In the genomic region with DNA sequence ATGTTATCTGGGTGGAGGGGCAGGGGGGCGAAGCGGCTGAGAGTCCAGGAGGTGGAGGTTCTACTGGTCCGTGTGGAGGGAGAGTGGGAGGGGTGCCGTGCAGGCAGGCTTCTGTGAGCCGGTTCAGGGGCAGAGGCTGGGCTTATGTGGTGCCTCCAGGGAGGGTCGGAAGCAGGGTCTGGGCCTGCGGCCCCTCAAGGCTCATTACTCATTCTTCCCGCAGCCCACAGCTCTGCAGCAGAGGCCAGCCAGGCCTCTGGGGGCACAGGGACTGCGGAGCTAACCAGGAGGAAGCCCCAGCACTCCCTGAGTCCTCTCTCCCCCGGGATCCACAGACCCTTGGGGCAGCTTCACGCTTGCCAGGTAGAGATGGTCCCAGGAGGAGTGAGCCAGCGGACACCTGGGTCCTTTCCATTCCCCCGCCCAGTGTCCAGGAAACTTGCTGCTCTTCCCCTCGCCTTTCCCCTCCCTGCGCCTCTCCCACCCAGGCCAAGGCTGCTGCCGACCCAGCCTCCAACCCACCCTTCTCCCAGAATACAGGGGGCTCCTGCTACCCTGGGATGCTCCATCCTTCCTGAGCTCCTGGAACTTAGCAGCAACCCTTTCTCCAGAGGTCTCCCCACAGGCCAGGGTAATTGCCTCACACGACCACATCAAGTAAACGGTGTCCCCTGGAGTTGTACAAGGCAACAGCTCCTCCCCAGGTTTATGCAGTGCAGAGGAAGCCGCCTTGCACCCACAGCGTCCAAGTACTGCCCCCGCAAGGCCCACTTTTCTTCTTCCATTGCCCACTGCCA, we compare ENCODE assay signal across 1 cellular context.
TF ChIP-seq lines count a peak whose summit lies in the region.

No MANE protein-coding gene starts in this region.

TF ChIP-seq in SK-N-SH, 30 proteins besides CTCF, POLR2A, EP300 and RAD21:
- no peak for TF ChIP-seq GABPA (IDR thresholded peaks at IDR 0.05; ENCODE audit: low read depth)
- TF ChIP-seq TCF12 (IDR thresholded peaks at IDR 0.05) = no peak
- no peak for TF ChIP-seq NRF1 (IDR thresholded peaks at IDR 0.05; ENCODE audit: low read depth, low read length)
- TF ChIP-seq, protein P1, sequence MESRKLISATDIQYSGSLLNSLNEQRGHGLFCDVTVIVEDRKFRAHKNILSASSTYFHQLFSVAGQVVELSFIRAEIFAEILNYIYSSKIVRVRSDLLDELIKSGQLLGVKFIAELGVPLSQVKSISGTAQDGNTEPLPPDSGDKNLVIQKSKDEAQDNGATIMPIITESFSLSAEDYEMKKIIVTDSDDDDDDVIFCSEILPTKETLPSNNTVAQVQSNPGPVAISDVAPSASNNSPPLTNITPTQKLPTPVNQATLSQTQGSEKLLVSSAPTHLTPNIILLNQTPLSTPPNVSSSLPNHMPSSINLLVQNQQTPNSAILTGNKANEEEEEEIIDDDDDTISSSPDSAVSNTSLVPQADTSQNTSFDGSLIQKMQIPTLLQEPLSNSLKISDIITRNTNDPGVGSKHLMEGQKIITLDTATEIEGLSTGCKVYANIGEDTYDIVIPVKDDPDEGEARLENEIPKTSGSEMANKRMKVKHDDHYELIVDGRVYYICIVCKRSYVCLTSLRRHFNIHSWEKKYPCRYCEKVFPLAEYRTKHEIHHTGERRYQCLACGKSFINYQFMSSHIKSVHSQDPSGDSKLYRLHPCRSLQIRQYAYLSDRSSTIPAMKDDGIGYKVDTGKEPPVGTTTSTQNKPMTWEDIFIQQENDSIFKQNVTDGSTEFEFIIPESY (IDR thresholded peaks at IDR 0.05; ENCODE audit: borderline replicate concordance, low read depth) = no peak
- no peak for TF ChIP-seq EZH2phosphoT487 (IDR thresholded peaks at IDR 0.05; ENCODE audit: borderline replicate concordance, low read depth)
- no peak for TF ChIP-seq ELF1 (IDR thresholded peaks at IDR 0.05)
- TF ChIP-seq FOXM1 (IDR thresholded peaks at IDR 0.05; ENCODE audit: low read depth) = no peak
- TF ChIP-seq, protein P2, sequence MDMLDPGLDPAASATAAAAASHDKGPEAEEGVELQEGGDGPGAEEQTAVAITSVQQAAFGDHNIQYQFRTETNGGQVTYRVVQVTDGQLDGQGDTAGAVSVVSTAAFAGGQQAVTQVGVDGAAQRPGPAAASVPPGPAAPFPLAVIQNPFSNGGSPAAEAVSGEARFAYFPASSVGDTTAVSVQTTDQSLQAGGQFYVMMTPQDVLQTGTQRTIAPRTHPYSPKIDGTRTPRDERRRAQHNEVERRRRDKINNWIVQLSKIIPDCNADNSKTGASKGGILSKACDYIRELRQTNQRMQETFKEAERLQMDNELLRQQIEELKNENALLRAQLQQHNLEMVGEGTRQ (IDR thresholded peaks at IDR 0.05; ENCODE audit: borderline replicate concordance, low read depth, low read length) = no peak
- TF ChIP-seq, protein P3, sequence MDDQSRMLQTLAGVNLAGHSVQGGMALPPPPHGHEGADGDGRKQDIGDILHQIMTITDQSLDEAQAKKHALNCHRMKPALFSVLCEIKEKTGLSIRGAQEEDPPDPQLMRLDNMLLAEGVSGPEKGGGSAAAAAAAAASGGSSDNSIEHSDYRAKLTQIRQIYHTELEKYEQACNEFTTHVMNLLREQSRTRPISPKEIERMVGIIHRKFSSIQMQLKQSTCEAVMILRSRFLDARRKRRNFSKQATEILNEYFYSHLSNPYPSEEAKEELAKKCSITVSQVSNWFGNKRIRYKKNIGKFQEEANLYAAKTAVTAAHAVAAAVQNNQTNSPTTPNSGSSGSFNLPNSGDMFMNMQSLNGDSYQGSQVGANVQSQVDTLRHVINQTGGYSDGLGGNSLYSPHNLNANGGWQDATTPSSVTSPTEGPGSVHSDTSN (IDR thresholded peaks at IDR 0.05) = no peak
- no peak for TF ChIP-seq RFX5 (IDR thresholded peaks at IDR 0.05; ENCODE audit: low read length)
- TF ChIP-seq MEF2A (IDR thresholded peaks at IDR 0.05; ENCODE audit: borderline replicate concordance, low read depth) = no peak
- TF ChIP-seq GATA2 (CRISPR knock-in tag; IDR thresholded peaks at IDR 0.05) = no peak
- no peak for TF ChIP-seq FOXJ3 (CRISPR knock-in tag; IDR thresholded peaks at IDR 0.05)
- no peak for TF ChIP-seq MXI1 (IDR thresholded peaks at IDR 0.05; ENCODE audit: low read depth, low read length)
- TF ChIP-seq IRF3 (IDR thresholded peaks at IDR 0.05; ENCODE audit: low read depth, low read length) = no peak
- TF ChIP-seq SMC3 (IDR thresholded peaks at IDR 0.05; ENCODE audit: low read depth, low read length) = no peak
- TF ChIP-seq TEAD4 (IDR thresholded peaks at IDR 0.05; ENCODE audit: borderline replicate concordance, insufficient read depth) = no peak
- TF ChIP-seq RXRA (IDR thresholded peaks at IDR 0.05; ENCODE audit: borderline replicate concordance, low read depth) = no peak
- no peak for TF ChIP-seq TAF1 (IDR thresholded peaks at IDR 0.05; ENCODE audit: borderline replicate concordance, low read depth, low read length)
- no peak for TF ChIP-seq NFIC (IDR thresholded peaks at IDR 0.05; ENCODE audit: borderline replicate concordance)
